Comparison of ENCODE assay signal across 9 cellular contexts in genomic region chr12:116687888-116688287, GRCh38. TPM values are rescaled to one million over a fixed set of nuclear protein-coding genes. Genes with fewer than 3 reads are reported as not detected.
A peak's percentile ranks its signal among the peaks of the same experiment; 100 is the strongest.
DNase-seq lines count a peak whose midpoint lies in the region; ATAC-seq and TF ChIP-seq lines count a peak whose summit lies in the region.
"Had no signal": no experiment of that assay in that cellular context is flagged by ENCODE, and none has a peak within 500 bp of the region (broad histone marks: within the 10 kb centered on the region; RNA-seq: fewer than 3 reads in every experiment).

No MANE protein-coding gene starts in this region.

- no peak for TF ChIP-seq POLR2A in erythroblast (IDR thresholded peaks at IDR 0.05; ENCODE audit: low read length)

- no peak overlapping the region for H3K27ac Mint-ChIP-seq in CD4-positive, alpha-beta T cell
- no peak overlapping the region for H3K27ac Mint-ChIP-seq in T-helper 17 cell
- H3K27ac Mint-ChIP-seq in osteocyte (ENCODE audit: unreplicated experiment) = no peak overlapping the region

- POLR2A ChIA-PET in CD4-positive, alpha-beta T cell (lab: Charles Lee) = no interaction called here

- no peaks in the 10 kb centered on the region for H3K9me3 ChIP-seq in CD4-positive, alpha-beta T cell (ENCODE audit: control insufficient read depth, low read length)
- no peaks in the 10 kb centered on the region for H3K9me3 ChIP-seq in T-helper 17 cell (ENCODE audit: control insufficient read depth, low read length, poor library complexity, severe bottlenecking)

- H3K36me3 Mint-ChIP-seq in CD4-positive, alpha-beta T cell (ENCODE audit: low read depth) = no peaks in the 10 kb centered on the region
- H3K36me3 Mint-ChIP-seq in T-helper 17 cell (ENCODE audit: low read depth) (peaks cover 2% of the 10 kb centered on the region), osteocyte (ENCODE audit: unreplicated experiment) (no peaks in the 10 kb centered on the region)

- TF ChIP-seq CTCF in CD4-positive, alpha-beta T cell (IDR thresholded peaks at IDR 0.05) = peak; percentile 16
- peak; percentile 53 for TF ChIP-seq CTCF in osteocyte (IDR thresholded peaks at IDR 0.05)

- peaks cover 11% of the 10 kb centered on the region for H3K27me3 Mint-ChIP-seq in CD4-positive, alpha-beta T cell
- H3K27me3 Mint-ChIP-seq in T-helper 17 cell (peaks cover 21% of the 10 kb centered on the region), osteocyte (ENCODE audit: unreplicated experiment) (peaks cover 4% of the 10 kb centered on the region)

- no peaks in the 10 kb centered on the region for H3K9me3 Mint-ChIP-seq in CD4-positive, alpha-beta T cell
- no peaks in the 10 kb centered on the region for H3K9me3 Mint-ChIP-seq in osteocyte (ENCODE audit: unreplicated experiment)

- H3K27me3 ChIP-seq in CD4-positive, alpha-beta T cell (ENCODE audit: control insufficient read depth, insufficient read depth, low read length) = no peaks in the 10 kb centered on the region

- H3K4me1 Mint-ChIP-seq in CD4-positive, alpha-beta T cell (ENCODE audit: low read depth) = no peaks in the 10 kb centered on the region
- H3K4me1 Mint-ChIP-seq in T-helper 17 cell (peaks cover 4% of the 10 kb centered on the region), osteocyte (ENCODE audit: unreplicated experiment) (peaks cover 1% of the 10 kb centered on the region)

- no peak overlapping the region for H3K4me3 Mint-ChIP-seq in CD4-positive, alpha-beta T cell
- H3K4me3 Mint-ChIP-seq in T-helper 17 cell (no peak overlapping the region), osteocyte (ENCODE audit: unreplicated experiment) (no peak overlapping the region)

- CTCF ChIA-PET in CD4-positive, alpha-beta T cell (lab: Charles Lee) = interaction anchor here (1.4 kb wide), 1 partner anchor 12 kb away, joined by 4 read pairs; no protein-coding TSS in a partner anchor

- intact Hi-C loops in CD4-positive, alpha-beta T cell (cut with DNase I, micrococcal nuclease) = no loop called here

- H3K27ac ChIP-seq in CD4-positive, alpha-beta T cell (ENCODE audit: low read depth, low read length) = no peak overlapping the region
- H3K27ac ChIP-seq: epithelial cell of prostate had no signal

- peak in 3 of 10 experiments; percentile 6 to 16 (median 12) for DNase-seq in CD4-positive, alpha-beta T cell
- DNase-seq in T-helper 17 cell (peak in 1 of 3 donors; percentile 9), erythroblast (lab: John Stamatoyannopoulos, UW) (peak; percentile 52 to 59), osteocyte (ENCODE audit: extremely low spot score, unreplicated experiment) (no peak), NCI-H2081 (lab: John Stamatoyannopoulos, UW) (no peak)

- peak; percentile 39 for ATAC-seq in CD4-positive, alpha-beta T cell (ENCODE audit: poor library complexity)
- ATAC-seq in HG02642 (IDR thresholded peaks at IDR 0.05; ENCODE audit: poor library complexity, unreplicated experiment) = peak; percentile 59
- peak; percentile 56 for ATAC-seq in T-helper 17 cell
- no peak for ATAC-seq in HG03571 (IDR thresholded peaks at IDR 0.05; ENCODE audit: unreplicated experiment)
- ATAC-seq in GM18861 (IDR thresholded peaks at IDR 0.05; ENCODE audit: unreplicated experiment) = no peak

RNA-seq across cellular contexts. Expression of gene SPRING1, which starts 50.0 kb away (rescaled TPM):
- total RNA-seq in CD4-positive, alpha-beta T cell = 1 to 10 TPM; 7.6 to 7.8 TPM
- total RNA-seq in T-helper 17 cell (10 to 100 TPM; 17.2 to 18.5 TPM), osteocyte (36.9 and 37.7 TPM in 2 replicates)

RNA-seq across cellular contexts. Expression of gene RNFT2, which starts 50.2 kb away (rescaled TPM):
- 1 to 10 TPM; 4.9 to 6.0 TPM for total RNA-seq in CD4-positive, alpha-beta T cell
- total RNA-seq in T-helper 17 cell (1 to 10 TPM; 4.9 to 5.7 TPM), osteocyte (8.2 and 9.6 TPM in 2 replicates)

Comparison
In these comparisons a context has a peak if more than half of its experiments do, and no peak if none do; other contexts are left out.
1. ATAC-seq: peak in CD4-positive, alpha-beta T cell (single experiment), HG02642 (single experiment) and T-helper 17 cell (single experiment); none in HG03571 (single experiment) and GM18861 (single experiment).
2. DNase-seq: peak in erythroblast (2 of 2); none in osteocyte (single experiment) and NCI-H2081 (0 of 2).